In the genomic region with DNA sequence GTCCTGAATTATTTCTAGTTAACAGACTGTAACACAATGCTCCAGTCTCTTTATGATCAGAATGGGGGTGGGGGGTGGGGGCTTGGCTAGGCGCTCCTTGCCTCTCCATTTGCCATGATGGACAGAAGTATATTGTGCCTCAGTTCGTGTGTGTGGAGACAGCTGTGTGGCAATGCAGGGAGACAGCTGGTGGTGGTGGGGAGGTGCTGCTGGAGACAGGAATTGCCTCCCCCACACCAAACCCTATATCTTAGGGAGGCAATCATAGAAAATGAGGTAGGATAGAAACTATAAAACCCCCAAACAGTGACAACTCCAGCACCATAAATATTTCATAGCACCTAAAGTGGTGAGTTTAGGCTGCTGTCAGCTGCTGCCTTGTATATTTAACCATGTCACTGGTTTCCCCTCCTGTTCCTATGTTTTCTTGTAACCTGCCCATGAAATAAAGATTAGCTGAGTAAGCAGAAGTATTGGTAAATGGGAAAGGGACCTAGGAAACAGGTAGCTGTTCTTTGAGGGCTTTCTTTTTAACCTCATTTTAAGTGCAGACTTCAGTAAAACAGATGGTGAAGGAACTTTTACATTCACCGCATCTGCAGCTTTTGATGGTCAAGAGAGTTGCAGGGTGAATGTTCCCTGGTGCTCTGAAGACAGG, we compare ENCODE assay signal across 11 cellular contexts. TPM values are rescaled to one million over a fixed set of nuclear protein-coding genes. Genes with fewer than 3 reads are reported as not detected.
DNase-seq lines count a peak whose midpoint lies in the region; ATAC-seq and TF ChIP-seq lines count a peak whose summit lies in the region.
"Had no signal": no experiment of that assay in that cellular context is flagged by ENCODE, and none has a peak within 500 bp of the region (broad histone marks: within the 10 kb centered on the region; RNA-seq: fewer than 3 reads in every experiment).

No MANE protein-coding gene starts in this region.

- H3K9me2 ChIP-seq in neural cell (ENCODE audit: insufficient read depth, low read length) = no peaks in the 10 kb centered on the region

- H2AFZ ChIP-seq in neural cell (ENCODE audit: low read depth, low read length) = no peak overlapping the region

- 50 to 86% methylated on average over 1 to 3 of the region's 3 CpGs for WGBS in gastroesophageal sphincter (ENCODE audit: low coverage in 1 of 2), 2 donors

- H3K9me3 ChIP-seq in gastroesophageal sphincter = no peaks in the 10 kb centered on the region
- no peaks in the 10 kb centered on the region for H3K9me3 ChIP-seq in neural cell (ENCODE audit: low read length)

- H3K9ac ChIP-seq in neural cell (ENCODE audit: low read length) = peak overlapping the region; percentile 95

- ATAC-seq in Right ventricle myocardium inferior (no peak), gastroesophageal sphincter (no peak), HG03565 (IDR thresholded peaks at IDR 0.05; ENCODE audit: unreplicated experiment) (no peak), GM21717 (IDR thresholded peaks at IDR 0.05; ENCODE audit: unreplicated experiment) (no peak)

- H3K4me1 ChIP-seq in gastroesophageal sphincter = peaks cover 0 to 88% (median 36%) of the 10 kb centered on the region in 3 donors

- TF ChIP-seq POLR2A in gastroesophageal sphincter (IDR thresholded peaks at IDR 0.05) = no peak

- no peaks in the 10 kb centered on the region for H3K27me3 ChIP-seq in gastroesophageal sphincter
- no peaks in the 10 kb centered on the region for H3K27me3 ChIP-seq in neural cell (ENCODE audit: insufficient read depth, low read depth, low read length)

- H4K20me1 ChIP-seq in neural cell (ENCODE audit: insufficient read depth) = peaks cover 23% of the 10 kb centered on the region

- H3K4me2 ChIP-seq in neural cell (ENCODE audit: low read length) = peak overlapping the region; percentile 95

- peak overlapping the region; percentile 73 to 85 for H3K4me3 ChIP-seq in gastroesophageal sphincter
- H3K4me3 ChIP-seq in neural cell (ENCODE audit: low read length) = peak overlapping the region; percentile 95

- H3K27ac ChIP-seq in gastroesophageal sphincter (peak overlapping the region in 3 of 4 donors; percentile 62 to 91 (median 83)), neural cell (ENCODE audit: low read length) (peak overlapping the region; percentile 20)

- intact Hi-C loops in cardiac septum (cut with DNase I) = loop anchor here (5.0 to 10.0 kb wide), 2 partner anchors 139 to 356 kb away; no protein-coding TSS in a partner anchor
- intact Hi-C loops in Right ventricle myocardium inferior (cut with DNase I) = loop anchor here (5.0 to 10.0 kb wide), 3 partner anchors 39 to 356 kb away; no protein-coding TSS in a partner anchor

- peak; percentile 31 for DNase-seq in cardiac septum (ENCODE audit: low spot score)
- DNase-seq in Right ventricle myocardium inferior (ENCODE audit: missing footprints) = no peak
- no peak for DNase-seq in activated CD4-positive, alpha-beta T cell treated with anti-CD3 and anti-CD28 coated beads, Interleukin-2, amount 50 U/mL, for 4 hours
- no peak for DNase-seq in NCI-H128 (lab: John Stamatoyannopoulos, UW; ENCODE audit: unreplicated experiment)
- DNase-seq: activated CD4-positive, alpha-beta memory T cell treated with anti-CD3 and anti-CD28 coated beads, Interleukin-2, amount 10 ng/mL, durations not matched to agents 7 days and 5 days; DMS153; Karpas-422 had no signal

- peaks cover 79% of the 10 kb centered on the region for H3K79me2 ChIP-seq in neural cell (replicated peaks; ENCODE audit: insufficient read depth, low read length)

- H3K36me3 ChIP-seq in gastroesophageal sphincter (no peaks in the 10 kb centered on the region), neural cell (ENCODE audit: insufficient read depth, low read length) (peaks cover 5% of the 10 kb centered on the region)

- TF ChIP-seq RAD21 in neural cell (conservative IDR thresholded peaks at IDR 0.05) = no peak

- TF ChIP-seq CTCF in gastroesophageal sphincter (IDR thresholded peaks at IDR 0.05) (no peak), neural cell (IDR thresholded peaks at IDR 0.05; ENCODE audit: poor library complexity, severe bottlenecking) (no peak)

- TF ChIP-seq EP300 in gastroesophageal sphincter (IDR thresholded peaks at IDR 0.05) (no peak), neural cell (conservative IDR thresholded peaks at IDR 0.05; ENCODE audit: poor library complexity, severe bottlenecking) (no peak)

- H3F3A ChIP-seq in neural cell (ENCODE audit: insufficient read depth, low read length, poor library complexity, severe bottlenecking) = no peaks in the 10 kb centered on the region

TF ChIP-seq in neural cell, 6 proteins besides CTCF, POLR2A, EP300 and RAD21:
- TF ChIP-seq REST (IDR thresholded peaks at IDR 0.05; ENCODE audit: borderline replicate concordance) (no peak), MXI1 (conservative IDR thresholded peaks at IDR 0.05; ENCODE audit: poor library complexity, severe bottlenecking) (no peak), TAF1 (IDR thresholded peaks at IDR 0.05; ENCODE audit: low read depth) (no peak), POLR2AphosphoS5 (IDR thresholded peaks at IDR 0.05) (no peak), SMC3 (conservative IDR thresholded peaks at IDR 0.05; ENCODE audit: poor library complexity) (no peak), EZH2 (IDR thresholded peaks at IDR 0.05; ENCODE audit: borderline replicate concordance, insufficient read depth, low read length, poor library complexity, severe bottlenecking) (no peak)
TF ChIP-seq in neural cell: peak in this region for 0.

RNA-seq across cellular contexts. Expression of gene PLXNA2, which starts 3.4 kb away (rescaled TPM):
- total RNA-seq in cardiac septum (23.8 TPM), Right ventricle myocardium inferior (15.3 TPM), gastroesophageal sphincter (10 to 100 TPM; 12.5 to 38.3 (median 32.0) TPM)
- polyA plus RNA-seq in neural cell = 30.6 and 48.6 TPM in 2 replicates
- 129 and 143 TPM in 2 replicates for polyA minus RNA-seq in neural cell
